In genomic region chr14:100056964-100057817, GRCh38 we compare ENCODE assay signal across 8 cellular contexts. TPM values are rescaled to one million over a fixed set of nuclear protein-coding genes. Genes with fewer than 3 reads are reported as not detected.
DNase-seq lines count a peak whose midpoint lies in the region; ATAC-seq, FAIRE-seq and TF ChIP-seq lines count a peak whose summit lies in the region.

No MANE protein-coding gene starts in this region.

- no peak overlapping the region for H3K27ac ChIP-seq in WERI-Rb-1

- H3K9me3 ChIP-seq in mucosa of descending colon: no peaks in the 10 kb centered on the region
- H3K9me3 ChIP-seq in WERI-Rb-1 (ENCODE audit: severe bottlenecking): no peaks in the 10 kb centered on the region

- POLR2A ChIA-PET in activated CD4-positive, alpha-beta T cell treated with anti-CD3 and anti-CD28 coated beads for 36 hours (lab: Charles Lee): interaction anchor here (0.7 kb wide), 1 partner anchor 13 kb away, joined by 3 read pairs; no protein-coding TSS in a partner anchor

- no peaks in the 10 kb centered on the region for H3K9me3 Mint-ChIP-seq in activated CD4-positive, alpha-beta T cell treated with anti-CD3 and anti-CD28 coated beads for 36 hours (ENCODE audit: low read depth)
- no peaks in the 10 kb centered on the region for H3K9me3 Mint-ChIP-seq in IgD-negative memory B cell

- H3K27ac Mint-ChIP-seq in activated CD4-positive, alpha-beta T cell treated with anti-CD3 and anti-CD28 coated beads for 36 hours: peak overlapping the region; percentile 81
- peak overlapping the region in 2 of 3 donors; percentile 16 to 33 for H3K27ac Mint-ChIP-seq in IgD-negative memory B cell

- H3K4me1 ChIP-seq in mucosa of descending colon (ENCODE audit: low read depth): no peaks in the 10 kb centered on the region

- H3K4me3 ChIP-seq in bronchial epithelial cell (ENCODE audit: low read depth, low read length) (no peak overlapping the region), mucosa of descending colon (no peak overlapping the region), WERI-Rb-1 (ENCODE audit: low read depth, low read length) (no peak overlapping the region)

- intact Hi-C loops in activated CD4-positive, alpha-beta T cell treated with anti-CD3 and anti-CD28 coated beads for 36 hours (cut with DNase I, micrococcal nuclease): loop anchor here (1.0 to 2.0 kb wide), 2 partner anchors 51 to 136 kb away; no protein-coding TSS in a partner anchor
- intact Hi-C loops in mucosa of descending colon (cut with DNase I, micrococcal nuclease): no loop called here

- H3K4me3 Mint-ChIP-seq in activated CD4-positive, alpha-beta T cell treated with anti-CD3 and anti-CD28 coated beads for 36 hours: peak overlapping the region; percentile 18
- peak overlapping the region in 1 of 4 donors; percentile 15 for H3K4me3 Mint-ChIP-seq in IgD-negative memory B cell

- H3K27me3 ChIP-seq in bronchial epithelial cell (ENCODE audit: control insufficient read depth, insufficient read depth, low read length) (no peaks in the 10 kb centered on the region), WERI-Rb-1 (ENCODE audit: insufficient read depth, low read depth, severe bottlenecking) (no peaks in the 10 kb centered on the region)

- peaks cover 9% of the 10 kb centered on the region for H3K36me3 Mint-ChIP-seq in activated CD4-positive, alpha-beta T cell treated with anti-CD3 and anti-CD28 coated beads for 36 hours (ENCODE audit: low read depth)
- peaks cover 1% of the 10 kb centered on the region for H3K36me3 Mint-ChIP-seq in IgD-negative memory B cell

- H3K36me3 ChIP-seq in bronchial epithelial cell (ENCODE audit: control insufficient read depth, insufficient read depth, low read length) (no peaks in the 10 kb centered on the region), mucosa of descending colon (ENCODE audit: low read depth) (no peaks in the 10 kb centered on the region), WERI-Rb-1 (no peaks in the 10 kb centered on the region)

- H3K4me1 Mint-ChIP-seq in activated CD4-positive, alpha-beta T cell treated with anti-CD3 and anti-CD28 coated beads for 36 hours: peaks cover 58% of the 10 kb centered on the region
- peaks cover 19 to 29% (median 21%) of the 10 kb centered on the region in 3 donors for H3K4me1 Mint-ChIP-seq in IgD-negative memory B cell

- TF ChIP-seq CTCF in bronchial epithelial cell (IDR thresholded peaks at IDR 0.05; ENCODE audit: insufficient read depth, low read length, severe bottlenecking) (peak; percentile 19), mucosa of descending colon (IDR thresholded peaks at IDR 0.05) (no peak), WERI-Rb-1 (IDR thresholded peaks at IDR 0.05; ENCODE audit: low read depth, low read length) (no peak)

- DNase-seq in activated CD4-positive, alpha-beta T cell treated with anti-CD3 and anti-CD28 coated beads for 36 hours: peak; percentile 24
- no peak for DNase-seq in activated CD4-positive, alpha-beta T cell treated with anti-CD3 and anti-CD28 coated beads for 1 hour
- peak; percentile 50 for DNase-seq in bronchial epithelial cell (ENCODE audit: low read depth)
- DNase-seq in mucosa of descending colon: no peak
- DNase-seq in WERI-Rb-1: no peak
- no peak for DNase-seq in stimulated activated CD4-positive, alpha-beta T cell treated with anti-CD3 and anti-CD28 coated beads, Interleukin-15, amount 100 ng/mL, for 24 hours

- CTCF ChIA-PET in activated CD4-positive, alpha-beta T cell treated with anti-CD3 and anti-CD28 coated beads for 36 hours (lab: Charles Lee): interaction anchor here (0.6 to 6.2 kb wide), 14 partner anchors 9 to 1787 kb away, joined by 3 to 51 read pairs (median 4); no protein-coding TSS in a partner anchor

- ATAC-seq in activated CD4-positive, alpha-beta T cell treated with anti-CD3 and anti-CD28 coated beads for 36 hours: peak; percentile 37
- ATAC-seq in mucosa of descending colon: peak; percentile 52
- no peak for ATAC-seq in HG03045 (IDR thresholded peaks at IDR 0.05; ENCODE audit: unreplicated experiment)

- FAIRE-seq in bronchial epithelial cell (lab: Jason Lieb, UNC): no peak

- no peaks in the 10 kb centered on the region for H3K27me3 Mint-ChIP-seq in activated CD4-positive, alpha-beta T cell treated with anti-CD3 and anti-CD28 coated beads for 36 hours
- no peaks in the 10 kb centered on the region for H3K27me3 Mint-ChIP-seq in IgD-negative memory B cell

RNA-seq across cellular contexts. Expression of gene EVL, which starts 8.0 kb away (rescaled TPM):
- total RNA-seq in activated CD4-positive, alpha-beta T cell treated with anti-CD3 and anti-CD28 coated beads for 36 hours: 100 to 1,000 TPM; 249 to 378 TPM
- 73.3 TPM for polyA plus RNA-seq in IgD-negative memory B cell
- 6.1 and 6.4 TPM in 2 replicates for total RNA-seq in bronchial epithelial cell
- 10 to 100 TPM; 32.0 to 42.8 (median 36.0) TPM for total RNA-seq in mucosa of descending colon

Comparison
In these comparisons a context has a peak if more than half of its experiments do, and no peak if none do; other contexts are left out.
1. DNase-seq: peak in activated CD4-positive, alpha-beta T cell treated with anti-CD3 and anti-CD28 coated beads for 36 hours (single experiment) and bronchial epithelial cell (single experiment); none in activated CD4-positive, alpha-beta T cell treated with anti-CD3 and anti-CD28 coated beads for 1 hour (single experiment), mucosa of descending colon (0 of 3), WERI-Rb-1 (single experiment) and stimulated activated CD4-positive, alpha-beta T cell treated with anti-CD3 and anti-CD28 coated beads, Interleukin-15, amount 100 ng/mL, for 24 hours (single experiment).
2. RNA of gene EVL, which starts 8.0 kb away (total RNA-seq): 249 to 378 TPM in activated CD4-positive, alpha-beta T cell treated with anti-CD3 and anti-CD28 coated beads for 36 hours; 32.0 to 42.8 TPM in mucosa of descending colon and 6.1 to 6.4 TPM in bronchial epithelial cell; every median in the first group is over 4 times any median in the second.
3. intact Hi-C loops: an anchor here in activated CD4-positive, alpha-beta T cell treated with anti-CD3 and anti-CD28 coated beads for 36 hours (1.0 to 2.0 kb wide); none called in mucosa of descending colon.